ENCODE assay signal across 9 cellular contexts in genomic region chr6:108114861-108115597, GRCh38. TPM values are rescaled to one million over a fixed set of nuclear protein-coding genes. Genes with fewer than 3 reads are reported as not detected.
DNase-seq lines count a peak whose midpoint lies in the region; ATAC-seq and TF ChIP-seq lines count a peak whose summit lies in the region.
"Had no signal": no experiment of that assay in that cellular context is flagged by ENCODE, and none has a peak within 500 bp of the region (broad histone marks: within the 10 kb centered on the region; RNA-seq: fewer than 3 reads in every experiment).

No MANE protein-coding gene starts in this region.

- no peaks in the 10 kb centered on the region for H3K79me2 ChIP-seq in OCI-LY3 (ENCODE audit: low read length)

- H3K4me1 Mint-ChIP-seq in stimulated activated effector memory CD8-positive, alpha-beta T cell treated with anti-CD3 and anti-CD28 coated beads, Interleukin-12 subunit alpha, Interleukin-12 subunit beta, amount 100 ng/mL, for 72 hours = peaks cover 55% of the 10 kb centered on the region

- H3K9me3 Mint-ChIP-seq in stimulated activated effector memory CD8-positive, alpha-beta T cell treated with anti-CD3 and anti-CD28 coated beads, Interleukin-12 subunit alpha, Interleukin-12 subunit beta, amount 100 ng/mL, for 72 hours = no peaks in the 10 kb centered on the region

- intact Hi-C loops in breast epithelium (cut with DNase I; ENCODE audit: low total_unique reads) = loop anchor here (10.0 kb wide), 1 partner anchor 420 kb away; no protein-coding TSS in a partner anchor
- intact Hi-C loops in left colon (cut with DNase I, micrococcal nuclease) = loop anchor here in 1 of 2 donors (5.0 to 10.0 kb wide), 2 partner anchors 380 to 412 kb away; no protein-coding TSS in a partner anchor

- DNase-seq in DMS153 (lab: John Stamatoyannopoulos, UW) (peak; percentile 52), DMS153 treated with DMSO at 0.1 percent for 48 hours (lab: John Stamatoyannopoulos, UW; ENCODE audit: unreplicated experiment) (no peak), breast epithelium (ENCODE audit: low spot score in 2 of 2) (no peak), left colon (peak; percentile 36 to 46), T-helper 9 cell (no peak), LoVo (ENCODE audit: low spot score) (no peak)
- DNase-seq in stimulated activated effector memory CD8-positive, alpha-beta T cell treated with anti-CD3 and anti-CD28 coated beads, Interleukin-12 subunit alpha, Interleukin-12 subunit beta, amount 100 ng/mL, for 72 hours (ENCODE audit: low spot score in 2 of 2) = peak; percentile 11 to 68

- H3K9ac ChIP-seq in OCI-LY3 (ENCODE audit: low read length) = peak overlapping the region; percentile 38

- TF ChIP-seq CTCF in OCI-LY3 (IDR thresholded peaks at IDR 0.05; ENCODE audit: low read depth, low read length) (peak; percentile 20; the same call in 1 of the 2 replicates), breast epithelium (IDR thresholded peaks at IDR 0.05) (peak in 1 of 3 donors; percentile 19)

- H3K27me3 ChIP-seq in OCI-LY3 (ENCODE audit: low read depth, low read length) (peaks cover 7% of the 10 kb centered on the region), breast epithelium (peaks cover 0 to 41% of the 10 kb centered on the region in 2 donors)

- H3K4me3 Mint-ChIP-seq in stimulated activated effector memory CD8-positive, alpha-beta T cell treated with anti-CD3 and anti-CD28 coated beads, Interleukin-12 subunit alpha, Interleukin-12 subunit beta, amount 100 ng/mL, for 72 hours = peak overlapping the region; percentile 77

- H3K36me3 Mint-ChIP-seq in stimulated activated effector memory CD8-positive, alpha-beta T cell treated with anti-CD3 and anti-CD28 coated beads, Interleukin-12 subunit alpha, Interleukin-12 subunit beta, amount 100 ng/mL, for 72 hours = no peaks in the 10 kb centered on the region

- H3K36me3 ChIP-seq in OCI-LY3 (replicated peaks; ENCODE audit: low read depth, low read length) = no peaks in the 10 kb centered on the region
- no peaks in the 10 kb centered on the region for H3K36me3 ChIP-seq in breast epithelium

- H4K20me1 ChIP-seq in OCI-LY3 (ENCODE audit: insufficient read depth, low read length) = no peaks in the 10 kb centered on the region

- no peak for TF ChIP-seq POLR2A in breast epithelium (IDR thresholded peaks at IDR 0.05)

- peak overlapping the region; percentile 90 for H3K4me2 ChIP-seq in OCI-LY3 (ENCODE audit: low read length)

- H2AFZ ChIP-seq in OCI-LY3 (ENCODE audit: low read depth, low read length) = peak overlapping the region; percentile 72

- ATAC-seq in left colon = peak; percentile 19
- peak; percentile 19 for ATAC-seq in stimulated activated effector memory CD8-positive, alpha-beta T cell treated with anti-CD3 and anti-CD28 coated beads, Interleukin-12 subunit alpha, Interleukin-12 subunit beta, amount 100 ng/mL, for 72 hours

- H3K27ac ChIP-seq in OCI-LY3 (ENCODE audit: low read length) (no peak overlapping the region), breast epithelium (no peak overlapping the region)
- H3K27ac ChIP-seq: 22Rv1 had no signal

- H3K4me1 ChIP-seq in OCI-LY3 (ENCODE audit: low read length) (peaks cover 12% of the 10 kb centered on the region), breast epithelium (peaks cover 0 to 5% of the 10 kb centered on the region in 2 donors)

- H3K9me3 ChIP-seq in OCI-LY3 (ENCODE audit: insufficient read depth, low read length) (no peaks in the 10 kb centered on the region), breast epithelium (no peaks in the 10 kb centered on the region)

- H3K27ac Mint-ChIP-seq in stimulated activated effector memory CD8-positive, alpha-beta T cell treated with anti-CD3 and anti-CD28 coated beads, Interleukin-12 subunit alpha, Interleukin-12 subunit beta, amount 100 ng/mL, for 72 hours = no peak overlapping the region

- H3K4me3 ChIP-seq in OCI-LY3 (ENCODE audit: low read length) (peak overlapping the region; percentile 88), breast epithelium (peak overlapping the region; percentile 34 to 64 (median 46))

RNA-seq across cellular contexts. Expression of gene OSTM1, which starts 40.5 kb away (rescaled TPM):
- total RNA-seq in breast epithelium (10 to 100 TPM; 27.1 to 75.2 (median 36.7) TPM), left colon (10 to 100 TPM; 25.0 to 32.0 TPM)

RNA-seq across cellular contexts. Expression of gene NR2E1, which starts 50.8 kb away (rescaled TPM):
- total RNA-seq in breast epithelium (under 1 TPM in 1 of 3 donors, not detected in 2; 0.33 TPM), left colon (not detected)

Comparison
In these comparisons a context has a peak if more than half of its experiments do, and no peak if none do; other contexts are left out.
1. DNase-seq: peak in DMS153 (single experiment), left colon (2 of 2) and stimulated activated effector memory CD8-positive, alpha-beta T cell treated with anti-CD3 and anti-CD28 coated beads, Interleukin-12 subunit alpha, Interleukin-12 subunit beta, amount 100 ng/mL, for 72 hours (2 of 2); none in DMS153 treated with DMSO at 0.1 percent for 48 hours (single experiment), breast epithelium (0 of 2), T-helper 9 cell (single experiment) and LoVo (single experiment).